In genomic region chr1:1928231-1929101, GRCh38 we compare ENCODE assay signal across 17 cellular contexts. TPM values are rescaled to one million over a fixed set of nuclear protein-coding genes. Genes with fewer than 3 reads are reported as not detected.
"Had no signal": no experiment of that assay in that cellular context is flagged by ENCODE, and none has a peak within 500 bp of the region (broad histone marks: within the 10 kb centered on the region; RNA-seq: fewer than 3 reads in every experiment).

No MANE protein-coding gene starts in this region.

- FAIRE-seq: endometrium had no signal

- H3K27me3 Mint-ChIP-seq: activated CD4-positive, alpha-beta T cell treated with anti-CD3 and anti-CD28 coated beads, Interleukin-2, amount 10 ng/mL, durations not matched to agents 7 days and 5 days; brain; T-helper 17 cell had no signal

- H3K27ac Mint-ChIP-seq: activated CD4-positive, alpha-beta T cell treated with anti-CD3 and anti-CD28 coated beads, Interleukin-2, amount 10 ng/mL, durations not matched to agents 7 days and 5 days; activated T-helper 2 cell treated with anti-CD3 and anti-CD28 coated beads, Interferon-gamma antibody, Interleukin-2, Interleukin-4, amounts not matched to agents 10 μg/mL and 5 μg/mL and 100 μg/mL, durations not matched to agents 14 hours and 24 hours and 36 hours; brain; neural progenitor cell; stimulated activated memory B cell treated with anti-CD40 and anti-IgM and Interleukin-4, amounts not matched to agents 10 μg/mL and 1 μg/mL and 100 μg/mL, for 72 hours; T-helper 17 cell had no signal

- H3K9me3 ChIP-seq: tibial artery, vagina had no signal

- H3K4me3 ChIP-seq: neural progenitor cell, smooth muscle cell, tibial artery, vagina had no signal

- H3K36me3 Mint-ChIP-seq: brain; neural progenitor cell; stimulated activated memory B cell treated with anti-CD40 and anti-IgM and Interleukin-4, amounts not matched to agents 10 μg/mL and 1 μg/mL and 100 μg/mL, for 72 hours had no signal

- ATAC-seq: esophagus mucosa, T-helper 17 cell had no signal

- H3K4me3 Mint-ChIP-seq: activated CD4-positive, alpha-beta T cell treated with anti-CD3 and anti-CD28 coated beads, Interleukin-2, amount 10 ng/mL, durations not matched to agents 7 days and 5 days; brain; neural progenitor cell; stimulated activated memory B cell treated with anti-CD40 and anti-IgM and Interleukin-4, amounts not matched to agents 10 μg/mL and 1 μg/mL and 100 μg/mL, for 72 hours; T-helper 17 cell had no signal

- H3K4me1 ChIP-seq: neural progenitor cell, parathyroid adenoma, tibial artery, vagina had no signal

- DNase-seq: activated CD4-positive, alpha-beta T cell treated with anti-CD3 and anti-CD28 coated beads, Interleukin-2, amount 10 ng/mL, durations not matched to agents 7 days and 5 days; activated CD4-positive, CD25-positive, alpha-beta regulatory T cell; activated naive CD4-positive, alpha-beta T cell treated with anti-CD3 and anti-CD28 coated beads, Interleukin-2, amount 50 U/mL, for 16 hours; foreskin fibroblast; retina; stimulated activated CD4-positive, alpha-beta T cell treated with anti-CD3 and anti-CD28 coated beads, Interleukin-1b, Interleukin-23, amount 100 ng/mL, for 48 hours had no signal

- H3K27ac ChIP-seq: neural progenitor cell, parathyroid adenoma, tibial artery, vagina had no signal

- H3K36me3 ChIP-seq: neural progenitor cell, tibial artery, vagina had no signal

- H3K9me3 Mint-ChIP-seq: stimulated activated memory B cell treated with anti-CD40 and anti-IgM and Interleukin-4, amounts not matched to agents 10 μg/mL and 1 μg/mL and 100 μg/mL, for 72 hours had no signal

- H3K4me1 Mint-ChIP-seq: activated CD4-positive, alpha-beta T cell treated with anti-CD3 and anti-CD28 coated beads, Interleukin-2, amount 10 ng/mL, durations not matched to agents 7 days and 5 days; brain; neural progenitor cell; stimulated activated memory B cell treated with anti-CD40 and anti-IgM and Interleukin-4, amounts not matched to agents 10 μg/mL and 1 μg/mL and 100 μg/mL, for 72 hours; T-helper 17 cell had no signal

- H3K27me3 ChIP-seq: neural progenitor cell, vagina had no signal

RNA-seq across cellular contexts. Expression of gene TMEM52, which starts 9.4 kb away (rescaled TPM):
- total RNA-seq: activated CD4-positive, alpha-beta T cell treated with anti-CD3 and anti-CD28 coated beads, Interleukin-2, amount 10 ng/mL, durations not matched to agents 7 days and 5 days had no signal
